In the genomic region with DNA sequence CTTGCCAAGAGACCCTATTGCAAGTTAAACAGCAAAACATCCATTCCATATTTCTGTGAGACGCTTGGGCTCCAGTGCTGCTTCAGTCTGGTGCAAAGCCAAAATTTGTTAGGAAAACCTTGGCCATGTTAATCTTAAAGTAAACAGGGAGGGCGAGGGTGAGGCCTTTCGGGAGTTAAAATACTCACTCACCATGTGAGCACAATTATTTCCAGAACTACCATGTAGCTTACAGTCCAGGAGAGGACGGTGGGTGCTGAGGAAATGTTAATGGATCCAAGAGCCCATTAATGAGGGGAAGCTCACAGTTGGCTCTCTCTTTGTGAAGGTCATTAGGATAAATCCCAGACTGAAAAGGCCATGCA, we compare ENCODE assay signal across 1 cellular context.
TF ChIP-seq lines count a peak whose summit lies in the region.

No MANE protein-coding gene starts in this region.

TF ChIP-seq in H1, 55 proteins besides CTCF, POLR2A, EP300 and RAD21 (continued from another document):
- TF ChIP-seq CHD7 (IDR thresholded peaks at IDR 0.05; ENCODE audit: insufficient replicate concordance, low read length) (no peak), PHF8 (conservative IDR thresholded peaks at IDR 0.05; ENCODE audit: low read depth, low read length) (no peak), MAFK (IDR thresholded peaks at IDR 0.05; ENCODE audit: low read depth, low read length) (no peak), USF2 (IDR thresholded peaks at IDR 0.05; ENCODE audit: low read length) (no peak), ASH2L (IDR thresholded peaks at IDR 0.05; ENCODE audit: low read length) (no peak), CEBPB (IDR thresholded peaks at IDR 0.05; ENCODE audit: low read depth, low read length) (no peak), SIN3A (conservative IDR thresholded peaks at IDR 0.05 in 1 of 2, IDR thresholded peaks at IDR 0.05 in 1 of 2; ENCODE audit: low read depth in 1 of 2, low read length in 2 of 2) (no peak), FOSL1 (IDR thresholded peaks at IDR 0.05; ENCODE audit: insufficient read depth, low read depth, low read length) (no peak), BRCA1 (IDR thresholded peaks at IDR 0.05; ENCODE audit: low read depth, low read length) (no peak), SAP30 (IDR thresholded peaks at IDR 0.05; ENCODE audit: insufficient read depth, insufficient replicate concordance, low read length) (no peak), TAF7 (optimal IDR thresholded peaks at IDR 0.05; ENCODE audit: borderline replicate concordance, low read depth, low read length) (no peak), HDAC2 (IDR thresholded peaks at IDR 0.05; ENCODE audit: borderline replicate concordance in 1 of 2, low read depth in 2 of 2, low read length in 2 of 2) (no peak)
- TF ChIP-seq, protein P1, sequence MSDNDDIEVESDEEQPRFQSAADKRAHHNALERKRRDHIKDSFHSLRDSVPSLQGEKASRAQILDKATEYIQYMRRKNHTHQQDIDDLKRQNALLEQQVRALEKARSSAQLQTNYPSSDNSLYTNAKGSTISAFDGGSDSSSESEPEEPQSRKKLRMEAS (IDR thresholded peaks at IDR 0.05): no peak
